23 cellular contexts compared by ENCODE assay signal in the genomic region with DNA sequence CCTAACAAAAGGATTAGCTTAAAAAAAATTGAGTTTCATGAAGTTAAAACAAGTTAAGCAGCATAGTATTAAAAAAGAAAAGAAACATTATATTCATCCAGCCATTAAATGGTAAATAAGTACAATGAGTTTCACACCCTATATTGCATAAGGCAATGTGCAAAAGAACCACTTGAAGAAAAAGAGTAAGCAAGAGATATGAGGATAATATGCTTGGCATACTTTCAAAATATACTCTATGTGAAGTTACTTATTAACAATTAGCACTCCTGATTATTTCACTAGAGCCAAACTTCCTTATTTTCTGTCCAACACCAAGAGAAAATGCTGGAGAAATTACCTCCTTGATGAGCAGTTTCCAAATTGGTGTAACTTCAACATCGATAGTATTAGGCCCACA.
"Had no signal": no experiment of that assay in that cellular context is flagged by ENCODE, and none has a peak within 500 bp of the region (broad histone marks: within the 10 kb centered on the region; RNA-seq: fewer than 3 reads in every experiment).

No MANE protein-coding gene starts in this region.

- H3K4me3 ChIP-seq: colonic mucosa, heart left ventricle, neural progenitor cell, ovary, prostate gland, right lobe of liver, spleen, testis, transverse colon had no signal

- H3K27me3 Mint-ChIP-seq: stimulated activated memory B cell treated with anti-CD40 and anti-IgM and Interleukin-4, amounts not matched to agents 10 μg/mL and 1 μg/mL and 100 μg/mL, for 72 hours; stimulated activated naive CD8-positive, alpha-beta T cell treated with anti-CD3 and anti-CD28 coated beads, Interleukin-15, Interleukin-2, amounts not matched to agents 100 ng/mL and 50 ng/mL, for 24 hours had no signal

- H3K36me3 ChIP-seq: colonic mucosa, heart left ventricle, neural progenitor cell, ovary, prostate gland, right lobe of liver, spleen, transverse colon had no signal

- FAIRE-seq: frontal cortex, urothelium cell line had no signal

- H3K4me1 ChIP-seq: colonic mucosa, heart left ventricle, neural progenitor cell, prostate gland, right lobe of liver, spleen, testis had no signal

- H3K36me3 Mint-ChIP-seq: natural killer cell treated with Interleukin-12 subunit alpha and Interleukin-12 subunit beta and Interleukin-15 and Interleukin-18, amount 100 ng/mL, for 72 hours; neural progenitor cell; stimulated activated memory B cell treated with anti-CD40 and anti-IgM and Interleukin-4, amounts not matched to agents 10 μg/mL and 1 μg/mL and 100 μg/mL, for 72 hours had no signal

- H3K27ac ChIP-seq: colonic mucosa, heart left ventricle, neural progenitor cell, ovary, prostate gland, right lobe of liver, spleen, testis, transverse colon had no signal

- DNase-seq: caudate nucleus; colonic mucosa; dermis blood vessel endothelial cell; heart left ventricle; hypothalamus; islet precursor cell; nucleus accumbens; ovary; retina; right lobe of liver; spleen; stimulated activated CD4-positive, alpha-beta T cell treated with anti-CD3 and anti-CD28 coated beads, Interleukin-15, amount 100 ng/mL, for 24 hours; stimulated activated CD4-positive, alpha-beta T cell treated with anti-CD3 and anti-CD28 coated beads, Interleukin-1b, Interleukin-23, amount 100 ng/mL, for 48 hours; stimulated activated CD4-positive, alpha-beta T cell treated with anti-CD3 and anti-CD28 coated beads, Interleukin-4, amount 100 ng/mL, for 24 hours; testis; transverse colon had no signal

- H3K9me3 ChIP-seq: colonic mucosa, ovary, prostate gland, right lobe of liver, spleen, testis, transverse colon had no signal

- H3K4me1 Mint-ChIP-seq: neural progenitor cell; stimulated activated memory B cell treated with anti-CD40 and anti-IgM and Interleukin-4, amounts not matched to agents 10 μg/mL and 1 μg/mL and 100 μg/mL, for 72 hours had no signal

- H3K27me3 ChIP-seq: colonic mucosa, heart left ventricle, neural progenitor cell, ovary, right lobe of liver, spleen, testis, transverse colon had no signal

- H3K27ac Mint-ChIP-seq: natural killer cell treated with Interleukin-12 subunit alpha and Interleukin-12 subunit beta and Interleukin-15 and Interleukin-18, amount 100 ng/mL, for 72 hours; neural progenitor cell; stimulated activated memory B cell treated with anti-CD40 and anti-IgM and Interleukin-4, amounts not matched to agents 10 μg/mL and 1 μg/mL and 100 μg/mL, for 72 hours; stimulated activated naive CD8-positive, alpha-beta T cell treated with anti-CD3 and anti-CD28 coated beads, Interleukin-15, Interleukin-2, amounts not matched to agents 100 ng/mL and 50 ng/mL, for 24 hours had no signal

- H3K4me3 Mint-ChIP-seq: natural killer cell treated with Interleukin-12 subunit alpha and Interleukin-12 subunit beta and Interleukin-15 and Interleukin-18, amount 100 ng/mL, for 72 hours; neural progenitor cell; stimulated activated memory B cell treated with anti-CD40 and anti-IgM and Interleukin-4, amounts not matched to agents 10 μg/mL and 1 μg/mL and 100 μg/mL, for 72 hours; stimulated activated naive CD8-positive, alpha-beta T cell treated with anti-CD3 and anti-CD28 coated beads, Interleukin-15, Interleukin-2, amounts not matched to agents 100 ng/mL and 50 ng/mL, for 24 hours had no signal

- H3K9me3 Mint-ChIP-seq: neural progenitor cell; stimulated activated memory B cell treated with anti-CD40 and anti-IgM and Interleukin-4, amounts not matched to agents 10 μg/mL and 1 μg/mL and 100 μg/mL, for 72 hours; stimulated activated naive CD8-positive, alpha-beta T cell treated with anti-CD3 and anti-CD28 coated beads, Interleukin-15, Interleukin-2, amounts not matched to agents 100 ng/mL and 50 ng/mL, for 24 hours had no signal

- ATAC-seq: heart left ventricle; natural killer cell treated with Interleukin-12 subunit alpha and Interleukin-12 subunit beta and Interleukin-15 and Interleukin-18, amount 100 ng/mL, for 72 hours; right lobe of liver; stimulated activated memory B cell treated with anti-CD40 and anti-IgM and Interleukin-4, amounts not matched to agents 10 μg/mL and 1 μg/mL and 100 μg/mL, for 72 hours had no signal
